ENCODE assay signal across 8 cellular contexts in genomic region chr6:162448294-162448693, GRCh38.
"Had no signal": no experiment of that assay in that cellular context is flagged by ENCODE, and none has a peak within 500 bp of the region (broad histone marks: within the 10 kb centered on the region; RNA-seq: fewer than 3 reads in every experiment).

No MANE protein-coding gene starts in this region.

- H3K27ac ChIP-seq: GM23248 had no signal

- H3K4me3 ChIP-seq: GM23248, HAP-1, K562 had no signal

- ATAC-seq: HCT116, K562 had no signal

- H3K36me3 ChIP-seq: HAP-1 had no signal

- H3K9me3 ChIP-seq: HAP-1 had no signal

- DNase-seq: GM23248, GOT3, H7, HFFc6, IMR-90 had no signal

- H3K4me1 ChIP-seq: HAP-1 had no signal
